1 cellular context compared by ENCODE assay signal in the genomic region with DNA sequence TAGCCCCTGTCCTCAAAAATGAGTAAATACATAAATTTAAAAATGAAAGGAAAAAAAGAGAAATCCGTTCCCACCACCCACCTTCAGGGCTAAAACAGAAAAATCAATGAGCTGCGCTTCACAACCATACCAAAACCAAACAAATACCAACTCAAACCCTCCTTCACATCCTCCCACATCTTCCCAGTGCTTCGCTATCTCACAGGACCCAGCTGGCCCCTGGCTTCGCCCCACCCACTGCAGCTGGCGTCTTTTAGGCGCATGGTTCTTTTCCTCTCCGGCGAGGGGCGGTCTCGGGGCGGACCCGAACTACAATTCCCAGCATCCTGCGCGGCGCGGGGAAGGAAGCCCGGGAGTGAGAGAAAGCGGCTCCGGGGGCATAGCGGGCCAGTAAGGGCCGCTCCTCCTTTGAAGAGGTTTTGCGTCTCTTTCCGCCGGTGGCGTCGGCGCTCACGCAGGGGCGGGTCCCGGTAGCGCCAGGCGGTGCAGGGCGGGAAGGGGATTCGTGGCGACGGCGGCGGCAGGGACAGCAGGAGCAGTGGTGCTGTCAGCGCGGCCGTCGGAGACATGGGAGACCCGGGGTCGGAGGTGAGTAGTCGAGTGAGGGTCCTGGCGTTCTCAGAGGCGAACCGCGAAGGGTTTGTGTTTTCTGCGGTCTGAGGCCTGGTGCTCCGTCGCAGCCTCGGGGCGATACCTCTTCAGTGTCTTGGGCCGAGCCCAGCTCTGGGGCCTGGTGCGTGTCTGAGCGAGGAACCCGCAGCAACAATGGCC.
TF ChIP-seq lines count a peak whose summit lies in the region.

A gene with protein sequence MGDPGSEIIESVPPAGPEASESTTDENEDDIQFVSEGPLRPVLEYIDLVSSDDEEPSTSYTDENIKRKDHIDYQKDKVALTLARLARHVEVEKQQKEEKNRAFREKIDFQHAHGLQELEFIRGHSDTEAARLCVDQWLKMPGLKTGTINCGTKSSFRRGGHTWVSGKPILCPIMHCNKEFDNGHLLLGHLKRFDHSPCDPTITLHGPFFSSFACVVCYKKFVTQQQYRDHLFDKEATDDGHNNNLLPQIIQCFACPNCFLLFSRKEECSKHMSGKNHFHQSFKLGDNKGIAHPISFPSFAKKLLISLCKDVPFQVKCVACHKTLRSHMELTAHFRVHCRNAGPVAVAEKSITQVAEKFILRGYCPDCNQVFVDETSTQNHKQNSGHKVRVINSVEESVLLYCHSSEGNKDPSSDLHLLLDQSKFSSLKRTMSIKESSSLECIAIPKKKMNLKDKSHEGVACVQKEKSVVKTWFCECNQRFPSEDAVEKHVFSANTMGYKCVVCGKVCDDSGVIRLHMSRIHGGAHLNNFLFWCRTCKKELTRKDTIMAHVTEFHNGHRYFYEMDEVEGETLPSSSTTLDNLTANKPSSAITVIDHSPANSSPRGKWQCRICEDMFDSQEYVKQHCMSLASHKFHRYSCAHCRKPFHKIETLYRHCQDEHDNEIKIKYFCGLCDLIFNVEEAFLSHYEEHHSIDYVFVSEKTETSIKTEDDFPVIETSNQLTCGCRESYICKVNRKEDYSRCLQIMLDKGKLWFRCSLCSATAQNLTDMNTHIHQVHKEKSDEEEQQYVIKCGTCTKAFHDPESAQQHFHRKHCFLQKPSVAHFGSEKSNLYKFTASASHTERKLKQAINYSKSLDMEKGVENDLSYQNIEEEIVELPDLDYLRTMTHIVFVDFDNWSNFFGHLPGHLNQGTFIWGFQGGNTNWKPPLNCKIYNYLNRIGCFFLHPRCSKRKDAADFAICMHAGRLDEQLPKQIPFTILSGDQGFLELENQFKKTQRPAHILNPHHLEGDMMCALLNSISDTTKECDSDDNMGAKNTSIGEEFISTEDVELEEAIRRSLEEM (plus strand): TSS at position 502 of the 771 bp plus-strand sequence. CDS start 66 bp downstream, at position 568.

TF ChIP-seq in K562, 482 proteins besides CTCF, POLR2A, EP300 and RAD21 (continued from another document and continues in another):
- TF ChIP-seq, protein P1, sequence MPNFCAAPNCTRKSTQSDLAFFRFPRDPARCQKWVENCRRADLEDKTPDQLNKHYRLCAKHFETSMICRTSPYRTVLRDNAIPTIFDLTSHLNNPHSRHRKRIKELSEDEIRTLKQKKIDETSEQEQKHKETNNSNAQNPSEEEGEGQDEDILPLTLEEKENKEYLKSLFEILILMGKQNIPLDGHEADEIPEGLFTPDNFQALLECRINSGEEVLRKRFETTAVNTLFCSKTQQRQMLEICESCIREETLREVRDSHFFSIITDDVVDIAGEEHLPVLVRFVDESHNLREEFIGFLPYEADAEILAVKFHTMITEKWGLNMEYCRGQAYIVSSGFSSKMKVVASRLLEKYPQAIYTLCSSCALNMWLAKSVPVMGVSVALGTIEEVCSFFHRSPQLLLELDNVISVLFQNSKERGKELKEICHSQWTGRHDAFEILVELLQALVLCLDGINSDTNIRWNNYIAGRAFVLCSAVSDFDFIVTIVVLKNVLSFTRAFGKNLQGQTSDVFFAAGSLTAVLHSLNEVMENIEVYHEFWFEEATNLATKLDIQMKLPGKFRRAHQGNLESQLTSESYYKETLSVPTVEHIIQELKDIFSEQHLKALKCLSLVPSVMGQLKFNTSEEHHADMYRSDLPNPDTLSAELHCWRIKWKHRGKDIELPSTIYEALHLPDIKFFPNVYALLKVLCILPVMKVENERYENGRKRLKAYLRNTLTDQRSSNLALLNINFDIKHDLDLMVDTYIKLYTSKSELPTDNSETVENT (CRISPR knock-in tag; IDR thresholded peaks at IDR 0.05) = peak; percentile 20; the same call in 1 of the 2 replicates
- TF ChIP-seq ZSCAN32 (CRISPR knock-in tag; IDR thresholded peaks at IDR 0.05) (no peak), TAL1 (IDR thresholded peaks at IDR 0.05) (peak; percentile 95), SAFB2 (IDR thresholded peaks at IDR 0.05; ENCODE audit: borderline replicate concordance, low read depth, low read length, severe bottlenecking) (no peak), POLR2G (IDR thresholded peaks at IDR 0.05; ENCODE audit: low read depth, low read length) (peak; percentile 94), LARP7 (IDR thresholded peaks at IDR 0.05) (no peak; the same call in 1 of the 2 replicates), DPF2 (IDR thresholded peaks at IDR 0.05) (peak; percentile 96), ZNF830 (CRISPR knock-in tag; IDR thresholded peaks at IDR 0.05) (no peak), SUPT5H (IDR thresholded peaks at IDR 0.05) (peak; percentile 91), ELF1 (tag; IDR thresholded peaks at IDR 0.05) (peak; percentile 86), HDAC1 (IDR thresholded peaks at IDR 0.05) (peak in 1 of 2 experiments; percentile 93; a peak in 2 of 4 replicates), CBX1 (IDR thresholded peaks at IDR 0.05; ENCODE audit: low read depth) (0 out of 2 replicates have a peak, but pooled peaks have one; percentile 40), KDM1A (IDR thresholded peaks at IDR 0.05) (peak; percentile 91 to 92), ZNF699 (CRISPR knock-in tag; IDR thresholded peaks at IDR 0.05; ENCODE audit: insufficient replicate concordance) (no peak), KLF1 (tag; IDR thresholded peaks at IDR 0.05) (peak; percentile 84), SAFB (IDR thresholded peaks at IDR 0.05; ENCODE audit: borderline replicate concordance, low read depth, low read length) (no peak), NBN (IDR thresholded peaks at IDR 0.05; ENCODE audit: low read depth) (peak; percentile 84), RUNX1 (IDR thresholded peaks at IDR 0.05; ENCODE audit: low read depth) (no peak), ESRRB (CRISPR knock-in tag; IDR thresholded peaks at IDR 0.05; ENCODE audit: borderline replicate concordance) (no peak), SRF (CRISPR knock-in tag; IDR thresholded peaks at IDR 0.05) (peak in 1 of 2 experiments; percentile 78; a peak in 2 of 4 replicates), GTF2F1 (IDR thresholded peaks at IDR 0.05; ENCODE audit: low read depth, low read length) (peak; percentile 76; the same call in 1 of the 2 replicates), ZNF146 (CRISPR knock-in tag; IDR thresholded peaks at IDR 0.05; ENCODE audit: unreplicated experiment) (no peak), TEAD4 (IDR thresholded peaks at IDR 0.05; ENCODE audit: low read length) (peak; percentile 95), TEAD4 (CRISPR knock-in tag; IDR thresholded peaks at IDR 0.05; ENCODE audit: borderline replicate concordance) (no peak), ZNF584 (CRISPR knock-in tag; IDR thresholded peaks at IDR 0.05; ENCODE audit: low read depth) (peak; percentile 51; the same call in 1 of the 2 replicates), ZKSCAN3 (CRISPR knock-in tag; IDR thresholded peaks at IDR 0.05) (no peak), ASH1L (IDR thresholded peaks at IDR 0.05; ENCODE audit: borderline replicate concordance, low read depth, partially characterized antibody) (no peak), KDM2B (CRISPR knock-in tag; IDR thresholded peaks at IDR 0.05) (0 out of 2 replicates have a peak, but pooled peaks have one; percentile 54), HEY1 (CRISPR knock-in tag; IDR thresholded peaks at IDR 0.05; ENCODE audit: borderline replicate concordance) (no peak), MTA2 (IDR thresholded peaks at IDR 0.05; ENCODE audit: low read depth) (peak; percentile 92), ZNF282 (CRISPR knock-in tag; IDR thresholded peaks at IDR 0.05) (no peak), DMBX1 (CRISPR knock-in tag; IDR thresholded peaks at IDR 0.05; ENCODE audit: borderline replicate concordance) (peak; percentile 67), ZNF785 (CRISPR knock-in tag; IDR thresholded peaks at IDR 0.05) (no peak), ZNF133 (CRISPR knock-in tag; IDR thresholded peaks at IDR 0.05) (no peak)
- TF ChIP-seq, protein P2, sequence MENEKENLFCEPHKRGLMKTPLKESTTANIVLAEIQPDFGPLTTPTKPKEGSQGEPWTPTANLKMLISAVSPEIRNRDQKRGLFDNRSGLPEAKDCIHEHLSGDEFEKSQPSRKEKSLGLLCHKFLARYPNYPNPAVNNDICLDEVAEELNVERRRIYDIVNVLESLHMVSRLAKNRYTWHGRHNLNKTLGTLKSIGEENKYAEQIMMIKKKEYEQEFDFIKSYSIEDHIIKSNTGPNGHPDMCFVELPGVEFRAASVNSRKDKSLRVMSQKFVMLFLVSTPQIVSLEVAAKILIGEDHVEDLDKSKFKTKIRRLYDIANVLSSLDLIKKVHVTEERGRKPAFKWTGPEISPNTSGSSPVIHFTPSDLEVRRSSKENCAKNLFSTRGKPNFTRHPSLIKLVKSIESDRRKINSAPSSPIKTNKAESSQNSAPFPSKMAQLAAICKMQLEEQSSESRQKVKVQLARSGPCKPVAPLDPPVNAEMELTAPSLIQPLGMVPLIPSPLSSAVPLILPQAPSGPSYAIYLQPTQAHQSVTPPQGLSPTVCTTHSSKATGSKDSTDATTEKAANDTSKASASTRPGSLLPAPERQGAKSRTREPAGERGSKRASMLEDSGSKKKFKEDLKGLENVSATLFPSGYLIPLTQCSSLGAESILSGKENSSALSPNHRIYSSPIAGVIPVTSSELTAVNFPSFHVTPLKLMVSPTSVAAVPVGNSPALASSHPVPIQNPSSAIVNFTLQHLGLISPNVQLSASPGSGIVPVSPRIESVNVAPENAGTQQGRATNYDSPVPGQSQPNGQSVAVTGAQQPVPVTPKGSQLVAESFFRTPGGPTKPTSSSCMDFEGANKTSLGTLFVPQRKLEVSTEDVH (IDR thresholded peaks at IDR 0.05; ENCODE audit: low read depth, partially characterized antibody) = peak; percentile 68
- TF ChIP-seq, protein P3, sequence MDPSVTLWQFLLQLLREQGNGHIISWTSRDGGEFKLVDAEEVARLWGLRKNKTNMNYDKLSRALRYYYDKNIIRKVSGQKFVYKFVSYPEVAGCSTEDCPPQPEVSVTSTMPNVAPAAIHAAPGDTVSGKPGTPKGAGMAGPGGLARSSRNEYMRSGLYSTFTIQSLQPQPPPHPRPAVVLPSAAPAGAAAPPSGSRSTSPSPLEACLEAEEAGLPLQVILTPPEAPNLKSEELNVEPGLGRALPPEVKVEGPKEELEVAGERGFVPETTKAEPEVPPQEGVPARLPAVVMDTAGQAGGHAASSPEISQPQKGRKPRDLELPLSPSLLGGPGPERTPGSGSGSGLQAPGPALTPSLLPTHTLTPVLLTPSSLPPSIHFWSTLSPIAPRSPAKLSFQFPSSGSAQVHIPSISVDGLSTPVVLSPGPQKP (CRISPR knock-in tag; IDR thresholded peaks at IDR 0.05) = no peak
- TF ChIP-seq, protein P4, sequence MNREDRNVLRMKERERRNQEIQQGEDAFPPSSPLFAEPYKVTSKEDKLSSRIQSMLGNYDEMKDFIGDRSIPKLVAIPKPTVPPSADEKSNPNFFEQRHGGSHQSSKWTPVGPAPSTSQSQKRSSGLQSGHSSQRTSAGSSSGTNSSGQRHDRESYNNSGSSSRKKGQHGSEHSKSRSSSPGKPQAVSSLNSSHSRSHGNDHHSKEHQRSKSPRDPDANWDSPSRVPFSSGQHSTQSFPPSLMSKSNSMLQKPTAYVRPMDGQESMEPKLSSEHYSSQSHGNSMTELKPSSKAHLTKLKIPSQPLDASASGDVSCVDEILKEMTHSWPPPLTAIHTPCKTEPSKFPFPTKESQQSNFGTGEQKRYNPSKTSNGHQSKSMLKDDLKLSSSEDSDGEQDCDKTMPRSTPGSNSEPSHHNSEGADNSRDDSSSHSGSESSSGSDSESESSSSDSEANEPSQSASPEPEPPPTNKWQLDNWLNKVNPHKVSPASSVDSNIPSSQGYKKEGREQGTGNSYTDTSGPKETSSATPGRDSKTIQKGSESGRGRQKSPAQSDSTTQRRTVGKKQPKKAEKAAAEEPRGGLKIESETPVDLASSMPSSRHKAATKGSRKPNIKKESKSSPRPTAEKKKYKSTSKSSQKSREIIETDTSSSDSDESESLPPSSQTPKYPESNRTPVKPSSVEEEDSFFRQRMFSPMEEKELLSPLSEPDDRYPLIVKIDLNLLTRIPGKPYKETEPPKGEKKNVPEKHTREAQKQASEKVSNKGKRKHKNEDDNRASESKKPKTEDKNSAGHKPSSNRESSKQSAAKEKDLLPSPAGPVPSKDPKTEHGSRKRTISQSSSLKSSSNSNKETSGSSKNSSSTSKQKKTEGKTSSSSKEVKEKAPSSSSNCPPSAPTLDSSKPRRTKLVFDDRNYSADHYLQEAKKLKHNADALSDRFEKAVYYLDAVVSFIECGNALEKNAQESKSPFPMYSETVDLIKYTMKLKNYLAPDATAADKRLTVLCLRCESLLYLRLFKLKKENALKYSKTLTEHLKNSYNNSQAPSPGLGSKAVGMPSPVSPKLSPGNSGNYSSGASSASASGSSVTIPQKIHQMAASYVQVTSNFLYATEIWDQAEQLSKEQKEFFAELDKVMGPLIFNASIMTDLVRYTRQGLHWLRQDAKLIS (CRISPR knock-in tag; IDR thresholded peaks at IDR 0.05) = 0 out of 2 replicates have a peak, but pooled peaks have one; percentile 50
- TF ChIP-seq, protein P5, sequence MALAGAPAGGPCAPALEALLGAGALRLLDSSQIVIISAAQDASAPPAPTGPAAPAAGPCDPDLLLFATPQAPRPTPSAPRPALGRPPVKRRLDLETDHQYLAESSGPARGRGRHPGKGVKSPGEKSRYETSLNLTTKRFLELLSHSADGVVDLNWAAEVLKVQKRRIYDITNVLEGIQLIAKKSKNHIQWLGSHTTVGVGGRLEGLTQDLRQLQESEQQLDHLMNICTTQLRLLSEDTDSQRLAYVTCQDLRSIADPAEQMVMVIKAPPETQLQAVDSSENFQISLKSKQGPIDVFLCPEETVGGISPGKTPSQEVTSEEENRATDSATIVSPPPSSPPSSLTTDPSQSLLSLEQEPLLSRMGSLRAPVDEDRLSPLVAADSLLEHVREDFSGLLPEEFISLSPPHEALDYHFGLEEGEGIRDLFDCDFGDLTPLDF (CRISPR knock-in tag; IDR thresholded peaks at IDR 0.05) = no peak; the same call in none of the 2 replicates
- TF ChIP-seq, protein P6, sequence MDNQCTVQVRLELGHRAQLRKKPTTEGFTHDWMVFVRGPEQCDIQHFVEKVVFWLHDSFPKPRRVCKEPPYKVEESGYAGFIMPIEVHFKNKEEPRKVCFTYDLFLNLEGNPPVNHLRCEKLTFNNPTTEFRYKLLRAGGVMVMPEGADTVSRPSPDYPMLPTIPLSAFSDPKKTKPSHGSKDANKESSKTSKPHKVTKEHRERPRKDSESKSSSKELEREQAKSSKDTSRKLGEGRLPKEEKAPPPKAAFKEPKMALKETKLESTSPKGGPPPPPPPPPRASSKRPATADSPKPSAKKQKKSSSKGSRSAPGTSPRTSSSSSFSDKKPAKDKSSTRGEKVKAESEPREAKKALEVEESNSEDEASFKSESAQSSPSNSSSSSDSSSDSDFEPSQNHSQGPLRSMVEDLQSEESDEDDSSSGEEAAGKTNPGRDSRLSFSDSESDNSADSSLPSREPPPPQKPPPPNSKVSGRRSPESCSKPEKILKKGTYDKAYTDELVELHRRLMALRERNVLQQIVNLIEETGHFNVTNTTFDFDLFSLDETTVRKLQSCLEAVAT (IDR thresholded peaks at IDR 0.05) = peak in 1 of 2 experiments; percentile 71; a peak in 1 of 4 replicates
- TF ChIP-seq, protein P7, sequence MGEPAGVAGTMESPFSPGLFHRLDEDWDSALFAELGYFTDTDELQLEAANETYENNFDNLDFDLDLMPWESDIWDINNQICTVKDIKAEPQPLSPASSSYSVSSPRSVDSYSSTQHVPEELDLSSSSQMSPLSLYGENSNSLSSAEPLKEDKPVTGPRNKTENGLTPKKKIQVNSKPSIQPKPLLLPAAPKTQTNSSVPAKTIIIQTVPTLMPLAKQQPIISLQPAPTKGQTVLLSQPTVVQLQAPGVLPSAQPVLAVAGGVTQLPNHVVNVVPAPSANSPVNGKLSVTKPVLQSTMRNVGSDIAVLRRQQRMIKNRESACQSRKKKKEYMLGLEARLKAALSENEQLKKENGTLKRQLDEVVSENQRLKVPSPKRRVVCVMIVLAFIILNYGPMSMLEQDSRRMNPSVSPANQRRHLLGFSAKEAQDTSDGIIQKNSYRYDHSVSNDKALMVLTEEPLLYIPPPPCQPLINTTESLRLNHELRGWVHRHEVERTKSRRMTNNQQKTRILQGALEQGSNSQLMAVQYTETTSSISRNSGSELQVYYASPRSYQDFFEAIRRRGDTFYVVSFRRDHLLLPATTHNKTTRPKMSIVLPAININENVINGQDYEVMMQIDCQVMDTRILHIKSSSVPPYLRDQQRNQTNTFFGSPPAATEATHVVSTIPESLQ (CRISPR knock-in tag; IDR thresholded peaks at IDR 0.05) = peak; percentile 54; the same call in 1 of the 2 replicates
